20 cellular contexts compared by ENCODE assay signal in genomic region chr5:102890133-102890532, GRCh38.
DNase-seq lines count a peak whose midpoint lies in the region; ATAC-seq and TF ChIP-seq lines count a peak whose summit lies in the region.
"Had no signal": no experiment of that assay in that cellular context is flagged by ENCODE, and none has a peak within 500 bp of the region (broad histone marks: within the 10 kb centered on the region; RNA-seq: fewer than 3 reads in every experiment).

No MANE protein-coding gene starts in this region.

- ATAC-seq in HG03097 (IDR thresholded peaks at IDR 0.05; ENCODE audit: low FRiP score, unreplicated experiment) = no peak
- ATAC-seq: CD8-positive, alpha-beta T cell; GM12878 had no signal

- H3K4me1 ChIP-seq in SK-N-SH (ENCODE audit: control insufficient read depth in 1 of 2, insufficient read depth in 2 of 2, low read depth in 1 of 2, low read length in 1 of 2) (no peaks in the 10 kb centered on the region; a peak in 3 of 4 replicates), adipocyte (ENCODE audit: control insufficient read depth, insufficient read depth, low read length) (peaks cover 11% of the 10 kb centered on the region), neural progenitor cell (peaks cover 21% of the 10 kb centered on the region)
- H3K4me1 ChIP-seq: BLaER1, Caco-2 had no signal

- H3F3A ChIP-seq in SK-N-SH (replicated peaks; ENCODE audit: insufficient read depth) (no peaks in the 10 kb centered on the region), neural progenitor cell (ENCODE audit: low read depth) (peaks cover 5% of the 10 kb centered on the region)

- no peaks in the 10 kb centered on the region for H3K27me3 Mint-ChIP-seq in neural progenitor cell (ENCODE audit: insufficient read depth, low read depth)
- H3K27me3 Mint-ChIP-seq: B cell; CD4-positive, CD25-positive, alpha-beta regulatory T cell had no signal

- DNase-seq in SK-N-SH (no peak), adipocyte (ENCODE audit: low read depth) (peak; percentile 43), neural progenitor cell (ENCODE audit: low spot score) (no peak), Ammon's horn (ENCODE audit: low spot score) (no peak), NCI-H1417 treated with DMSO at 0.1 percent for 48 hours (lab: John Stamatoyannopoulos, UW) (no peak)
- DNase-seq: Caco-2; CD4-positive, CD25-positive, alpha-beta regulatory T cell; CD8-positive, alpha-beta T cell; DMS 273 treated with DMSO at 0.1 percent for 48 hours; DMS79; EL; GDM1; GM23248; H7; HCEC 1CT had no signal

- H3K4me2 ChIP-seq in SK-N-SH (no peak overlapping the region), neural progenitor cell (peak overlapping the region; percentile 27)
- H3K4me2 ChIP-seq: BLaER1 had no signal

- H3K79me2 ChIP-seq in SK-N-SH (ENCODE audit: insufficient read depth) (peaks cover 93% of the 10 kb centered on the region), neural progenitor cell (ENCODE audit: low read depth) (peaks cover 71% of the 10 kb centered on the region)

- CTCF ChIA-PET in SK-N-SH (lab: Yijun Ruan, JAX) = interaction anchor here (1.2 to 1.4 kb wide), 2 partner anchors 45 to 110 kb away, joined by 3 to 4 read pairs; no protein-coding TSS in a partner anchor

- H3K9me3 ChIP-seq in SK-N-SH (no peaks in the 10 kb centered on the region), adipocyte (ENCODE audit: control insufficient read depth, low read length) (no peaks in the 10 kb centered on the region), neural progenitor cell (ENCODE audit: low read depth) (no peaks in the 10 kb centered on the region)
- H3K9me3 ChIP-seq: BLaER1, Caco-2 had no signal

- no peak overlapping the region for H3K4me3 ChIP-seq in SK-N-SH (ENCODE audit: low read depth in 2 of 2, low read length in 1 of 2)
- no peak overlapping the region for H3K4me3 ChIP-seq in adipocyte (ENCODE audit: low read length)
- H3K4me3 ChIP-seq in neural progenitor cell = no peak overlapping the region
- H3K4me3 ChIP-seq: BLaER1, GM12878, GM23248 had no signal

- peaks cover 6% of the 10 kb centered on the region for H3K9me3 Mint-ChIP-seq in neural progenitor cell
- H3K9me3 Mint-ChIP-seq: CD8-positive, alpha-beta T cell had no signal

- H3K27me3 ChIP-seq in SK-N-SH (ENCODE audit: insufficient read depth) (no peaks in the 10 kb centered on the region), adipocyte (replicated peaks; ENCODE audit: control insufficient read depth, insufficient read depth, low read length) (no peaks in the 10 kb centered on the region), neural progenitor cell (no peaks in the 10 kb centered on the region)
- H3K27me3 ChIP-seq: BLaER1 had no signal

- peak; percentile 24 to 26; a peak in 2 of 4 replicates for TF ChIP-seq EP300 in SK-N-SH (IDR thresholded peaks at IDR 0.05; ENCODE audit: borderline replicate concordance in 1 of 2, low read depth in 1 of 2, low read length in 1 of 2)

- no peak for TF ChIP-seq RAD21 in SK-N-SH (IDR thresholded peaks at IDR 0.05; ENCODE audit: low read length)

- TF ChIP-seq CTCF in SK-N-SH (IDR thresholded peaks at IDR 0.05) (no peak), neural progenitor cell (IDR thresholded peaks at IDR 0.05) (no peak)

- POLR2A ChIA-PET in SK-N-SH (lab: Yijun Ruan, JAX) = no interaction called here

- H3K4me1 Mint-ChIP-seq in neural progenitor cell = no peaks in the 10 kb centered on the region
- H3K4me1 Mint-ChIP-seq: B cell had no signal

- H2AFZ ChIP-seq in SK-N-SH (ENCODE audit: low read depth) (no peak overlapping the region), neural progenitor cell (replicated peaks) (no peak overlapping the region)
- H2AFZ ChIP-seq: GM23248 had no signal

- H3K4me3 Mint-ChIP-seq in neural progenitor cell = no peak overlapping the region
- H3K4me3 Mint-ChIP-seq: B cell; CD4-positive, CD25-positive, alpha-beta regulatory T cell; CD8-positive, alpha-beta T cell had no signal

- no peak overlapping the region for H3K27ac Mint-ChIP-seq in neural progenitor cell
- H3K27ac Mint-ChIP-seq: B cell; CD4-positive, CD25-positive, alpha-beta regulatory T cell; CD8-positive, alpha-beta T cell had no signal

- H3K9ac ChIP-seq in SK-N-SH = no peak overlapping the region
- no peak overlapping the region for H3K9ac ChIP-seq in adipocyte (ENCODE audit: low read length)
- H3K9ac ChIP-seq in neural progenitor cell = no peak overlapping the region
- H3K9ac ChIP-seq: BLaER1, GM23248 had no signal

- H3K36me3 Mint-ChIP-seq in neural progenitor cell = peaks cover 40% of the 10 kb centered on the region
- H3K36me3 Mint-ChIP-seq: CD8-positive, alpha-beta T cell had no signal

- H3K36me3 ChIP-seq in SK-N-SH (replicated peaks in 1 of 2; ENCODE audit: control insufficient read depth in 1 of 2, insufficient read depth in 2 of 2, low read length in 1 of 2) (peaks cover 9 to 21% of the 10 kb centered on the region in 2 experiments), adipocyte (ENCODE audit: control insufficient read depth, insufficient read depth, low read length, severe bottlenecking) (peaks cover 5% of the 10 kb centered on the region), neural progenitor cell (no peaks in the 10 kb centered on the region)
- H3K36me3 ChIP-seq: BLaER1 had no signal

- no peaks in the 10 kb centered on the region for H3K9me2 ChIP-seq in SK-N-SH

- H4K20me1 ChIP-seq in SK-N-SH (ENCODE audit: insufficient read depth) (peaks cover 18% of the 10 kb centered on the region; the same call in 1 of the 2 replicates), neural progenitor cell (ENCODE audit: low read depth) (peaks cover 3% of the 10 kb centered on the region)

- H3K27ac ChIP-seq in SK-N-SH (ENCODE audit: low read depth in 2 of 2, low read length in 1 of 2) = no peak overlapping the region; a peak in 1 of 4 replicates
- no peak overlapping the region for H3K27ac ChIP-seq in neural progenitor cell
- H3K27ac ChIP-seq: BLaER1, C4-2B, GM23248 had no signal

- WGBS in SK-N-SH (ENCODE audit: low lambda C conversion rate) = 51% methylated on average over 3 of the region's 3 CpGs

TF ChIP-seq in SK-N-SH, 30 proteins besides CTCF, POLR2A, EP300 and RAD21:
- 0 out of 2 replicates have a peak, but pooled peaks have one; percentile 27 for TF ChIP-seq NFIC (IDR thresholded peaks at IDR 0.05; ENCODE audit: borderline replicate concordance)
- 0 out of 2 replicates have a peak, but pooled peaks have one; percentile 24 for TF ChIP-seq TCF12 (IDR thresholded peaks at IDR 0.05)
- TF ChIP-seq IRF3 (IDR thresholded peaks at IDR 0.05; ENCODE audit: low read depth, low read length) = no peak
- no peak for TF ChIP-seq SMC3 (IDR thresholded peaks at IDR 0.05; ENCODE audit: low read depth, low read length)
